Comparison of ENCODE assay signal across 18 cellular contexts in the genomic region with DNA sequence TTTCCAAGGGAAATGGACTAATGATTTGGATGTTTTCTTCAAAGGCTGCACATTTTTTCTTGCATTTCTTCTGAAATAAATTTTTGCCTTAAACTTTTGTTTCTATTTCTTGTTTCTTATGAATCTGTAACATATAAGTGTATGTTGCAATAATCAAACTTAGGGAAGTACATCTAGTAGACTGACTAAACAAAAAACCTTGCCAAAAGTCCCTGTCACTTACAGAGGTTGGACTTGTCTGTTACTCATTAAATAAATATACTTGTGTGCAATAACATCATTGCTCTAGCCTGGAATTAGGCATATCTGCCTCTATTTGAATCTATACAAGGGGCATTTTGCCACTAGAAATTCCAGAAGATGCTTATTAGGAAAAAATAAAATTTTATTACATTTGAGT. TPM values are rescaled to one million over a fixed set of nuclear protein-coding genes. Genes with fewer than 3 reads are reported as not detected.
DNase-seq lines count a peak whose midpoint lies in the region; TF ChIP-seq lines count a peak whose summit lies in the region.
"Had no signal": no experiment of that assay in that cellular context is flagged by ENCODE, and none has a peak within 500 bp of the region (broad histone marks: within the 10 kb centered on the region; RNA-seq: fewer than 3 reads in every experiment).

No MANE protein-coding gene starts in this region.

- H3K36me3 ChIP-seq in adipocyte (ENCODE audit: control insufficient read depth, insufficient read depth, low read length, severe bottlenecking) (peaks cover 14% of the 10 kb centered on the region), skeletal muscle satellite cell (ENCODE audit: insufficient read depth, low read length) (no peaks in the 10 kb centered on the region), H7 (replicated peaks; ENCODE audit: control insufficient read depth, insufficient read depth, low read length) (no peaks in the 10 kb centered on the region), sigmoid colon (no peaks in the 10 kb centered on the region)

- H3K9ac ChIP-seq in adipocyte (ENCODE audit: low read length) (peak overlapping the region; percentile 76), skeletal muscle satellite cell (ENCODE audit: low read depth, low read length) (no peak overlapping the region)

- intact Hi-C loops in sigmoid colon (cut with DNase I) = no loop called here

- TF ChIP-seq CTCF in GM20000 (IDR thresholded peaks at IDR 0.05; ENCODE audit: extremely low read depth, missing control alignments) (no peak), sigmoid colon (IDR thresholded peaks at IDR 0.05) (no peak)

- no peak overlapping the region for H3K27ac ChIP-seq in sigmoid colon

- peak overlapping the region; percentile 2 for H3K4me2 ChIP-seq in skeletal muscle satellite cell (ENCODE audit: low read length)

- TF ChIP-seq POLR2A in sigmoid colon (IDR thresholded peaks at IDR 0.05) = no peak

- TF ChIP-seq EP300 in sigmoid colon (IDR thresholded peaks at IDR 0.05) = no peak

- H3K4me3 ChIP-seq in adipocyte (ENCODE audit: low read length) = no peak overlapping the region
- H3K4me3 ChIP-seq in skeletal muscle satellite cell (ENCODE audit: low read length) = no peak overlapping the region
- no peak overlapping the region for H3K4me3 ChIP-seq in H7 (ENCODE audit: insufficient read depth, low read depth, low read length)
- no peak overlapping the region for H3K4me3 ChIP-seq in sigmoid colon

- H3K9me3 ChIP-seq in adipocyte (ENCODE audit: control insufficient read depth, low read length) (no peaks in the 10 kb centered on the region), skeletal muscle satellite cell (replicated peaks; ENCODE audit: low read length) (no peaks in the 10 kb centered on the region), sigmoid colon (no peaks in the 10 kb centered on the region)

- H3K4me1 ChIP-seq in adipocyte (ENCODE audit: control insufficient read depth, insufficient read depth, low read length) (peaks cover 69% of the 10 kb centered on the region), skeletal muscle satellite cell (ENCODE audit: control insufficient read depth, insufficient read depth, low read length) (peaks cover 26% of the 10 kb centered on the region), sigmoid colon (no peaks in the 10 kb centered on the region)

- DNase-seq in HCEC 1CT (peak; percentile 82), adipocyte (ENCODE audit: low read depth) (peak; percentile 77), fibroblast of the conjunctiva (ENCODE audit: low read depth) (peak; percentile 74), H7 (no peak), GM20000 (ENCODE audit: low spot score) (no peak), sigmoid colon (no peak), HK-2 (ENCODE audit: unreplicated experiment) (no peak)
- DNase-seq: CD4-positive, CD25-positive, alpha-beta regulatory T cell; cerebellar nuclear complex; DND-41; mammary epithelial cell; naive thymus-derived CD8-positive, alpha-beta T cell; NCI-H2081; NCI-H524 treated with DMSO at 0.1 percent for 48 hours; stimulated activated CD4-positive, alpha-beta T cell treated with anti-CD3 and anti-CD28 coated beads, Interleukin-12 subunit alpha, Interleukin-12 subunit beta, amount 100 ng/mL, for 4 hours; trophoblast cell had no signal

- no peaks in the 10 kb centered on the region for H3K27me3 ChIP-seq in adipocyte (replicated peaks; ENCODE audit: control insufficient read depth, insufficient read depth, low read length)
- peaks cover 1% of the 10 kb centered on the region for H3K27me3 ChIP-seq in skeletal muscle satellite cell (ENCODE audit: control insufficient read depth, insufficient read depth, low read length)
- H3K27me3 ChIP-seq in H7 (ENCODE audit: control insufficient read depth, insufficient read depth, low read length) = no peaks in the 10 kb centered on the region
- H3K27me3 ChIP-seq in sigmoid colon = no peaks in the 10 kb centered on the region

RNA-seq across cellular contexts. Expression of a gene that starts 56.6 kb away (rescaled TPM):
- 0.66 TPM in 1 of 2 replicates, not detected in the other for total RNA-seq in skeletal muscle satellite cell (2012; rRNA removed)
- total RNA-seq in H7 (2014; rRNA removed; shearing (Covaris generic)) = not detected in 2 replicates
- 1 to 10 TPM in 3 of 4 donors, under 1 TPM in 1; 0.41 to 5.3 (median 3.5) TPM for total RNA-seq in sigmoid colon
- 1 to 10 TPM in 2 of 3 donors, under 1 TPM in 1; 0.52 to 2.4 (median 1.8) TPM for polyA plus RNA-seq in sigmoid colon
- total RNA-seq: activated CD8-positive, alpha-beta memory T cell treated with anti-CD3 and anti-CD28 coated beads for 36 hours; CD4-positive, CD25-positive, alpha-beta regulatory T cell; mammary epithelial cell; naive thymus-derived CD8-positive, alpha-beta T cell had no signal
- polyA plus RNA-seq: CD4-positive, CD25-positive, alpha-beta regulatory T cell; mammary epithelial cell; naive thymus-derived CD8-positive, alpha-beta T cell had no signal

Comparison
In these comparisons a context has a peak if more than half of its experiments do, and no peak if none do; other contexts are left out.
1. DNase-seq: peak in HCEC 1CT (single experiment), adipocyte (single experiment) and fibroblast of the conjunctiva (single experiment); none in H7 (single experiment), GM20000 (single experiment), sigmoid colon (single experiment) and HK-2 (single experiment).